In the genomic region with DNA sequence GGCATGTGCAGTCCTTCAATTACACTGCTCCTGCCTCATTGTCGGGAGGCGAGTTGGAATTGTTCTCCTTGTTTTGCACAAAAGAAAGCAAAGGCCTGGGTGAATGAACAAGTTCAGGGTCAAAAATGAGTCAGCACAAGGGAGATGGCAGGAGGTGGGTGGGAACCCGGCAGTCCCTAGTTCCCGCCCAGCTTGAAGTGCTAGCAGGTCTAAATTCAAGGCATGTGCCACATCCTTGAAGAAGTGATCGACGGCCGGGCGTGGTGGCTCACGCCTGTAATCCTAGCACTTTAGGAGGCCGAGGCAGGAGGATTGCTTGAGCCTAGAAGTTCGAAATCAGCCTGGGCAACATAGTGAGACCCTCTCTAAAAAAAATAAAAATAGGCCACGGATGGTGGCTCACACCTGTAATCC, we compare ENCODE assay signal across 1 cellular context.
TF ChIP-seq lines count a peak whose summit lies in the region.

No MANE protein-coding gene starts in this region.

TF ChIP-seq in K562, 482 proteins besides CTCF, POLR2A, EP300 and RAD21 (continued from another document and continues in another):
- no peak for TF ChIP-seq ZNF395 (CRISPR knock-in tag; IDR thresholded peaks at IDR 0.05)
- no peak for TF ChIP-seq THAP12 (CRISPR knock-in tag; IDR thresholded peaks at IDR 0.05)
- no peak for TF ChIP-seq ZNF584 (CRISPR knock-in tag; IDR thresholded peaks at IDR 0.05; ENCODE audit: low read depth)
- no peak for TF ChIP-seq TGIF2 (CRISPR knock-in tag; IDR thresholded peaks at IDR 0.05)
- TF ChIP-seq PTTG1 (tag; IDR thresholded peaks at IDR 0.05; ENCODE audit: low read depth) = no peak
- TF ChIP-seq ILK (tag; IDR thresholded peaks at IDR 0.05; ENCODE audit: borderline replicate concordance, low read depth) = no peak
- no peak for TF ChIP-seq ZNF76 (CRISPR knock-in tag; IDR thresholded peaks at IDR 0.05; ENCODE audit: borderline replicate concordance)
- TF ChIP-seq, protein P1, sequence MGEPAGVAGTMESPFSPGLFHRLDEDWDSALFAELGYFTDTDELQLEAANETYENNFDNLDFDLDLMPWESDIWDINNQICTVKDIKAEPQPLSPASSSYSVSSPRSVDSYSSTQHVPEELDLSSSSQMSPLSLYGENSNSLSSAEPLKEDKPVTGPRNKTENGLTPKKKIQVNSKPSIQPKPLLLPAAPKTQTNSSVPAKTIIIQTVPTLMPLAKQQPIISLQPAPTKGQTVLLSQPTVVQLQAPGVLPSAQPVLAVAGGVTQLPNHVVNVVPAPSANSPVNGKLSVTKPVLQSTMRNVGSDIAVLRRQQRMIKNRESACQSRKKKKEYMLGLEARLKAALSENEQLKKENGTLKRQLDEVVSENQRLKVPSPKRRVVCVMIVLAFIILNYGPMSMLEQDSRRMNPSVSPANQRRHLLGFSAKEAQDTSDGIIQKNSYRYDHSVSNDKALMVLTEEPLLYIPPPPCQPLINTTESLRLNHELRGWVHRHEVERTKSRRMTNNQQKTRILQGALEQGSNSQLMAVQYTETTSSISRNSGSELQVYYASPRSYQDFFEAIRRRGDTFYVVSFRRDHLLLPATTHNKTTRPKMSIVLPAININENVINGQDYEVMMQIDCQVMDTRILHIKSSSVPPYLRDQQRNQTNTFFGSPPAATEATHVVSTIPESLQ (CRISPR knock-in tag; IDR thresholded peaks at IDR 0.05) = no peak
- TF ChIP-seq, protein P2, sequence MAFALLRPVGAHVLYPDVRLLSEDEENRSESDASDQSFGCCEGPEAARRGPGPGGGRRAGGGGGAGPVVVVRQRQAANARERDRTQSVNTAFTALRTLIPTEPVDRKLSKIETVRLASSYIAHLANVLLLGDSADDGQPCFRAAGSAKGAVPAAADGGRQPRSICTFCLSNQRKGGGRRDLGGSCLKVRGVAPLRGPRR (CRISPR knock-in tag; IDR thresholded peaks at IDR 0.05) = no peak
- TF ChIP-seq ZNF263 (CRISPR knock-in tag; IDR thresholded peaks at IDR 0.05; ENCODE audit: borderline replicate concordance) = no peak
- no peak for TF ChIP-seq TAF15 (IDR thresholded peaks at IDR 0.05; ENCODE audit: low read depth, low read length)
- peak; percentile 13 for TF ChIP-seq RBM25 (IDR thresholded peaks at IDR 0.05; ENCODE audit: low read depth, low read length, severe bottlenecking)
- 0 out of 2 replicates have a peak, but pooled peaks have one; percentile 44 for TF ChIP-seq ZNF766 (CRISPR knock-in tag; conservative IDR thresholded peaks at IDR 0.05)
- peak; percentile 60 for TF ChIP-seq DPF2 (IDR thresholded peaks at IDR 0.05)
- 0 out of 2 replicates have a peak, but pooled peaks have one; percentile 27 for TF ChIP-seq TCF3 (CRISPR knock-in tag; IDR thresholded peaks at IDR 0.05)
- no peak for TF ChIP-seq CUX1 (CRISPR knock-in tag; IDR thresholded peaks at IDR 0.05)
- TF ChIP-seq SMARCE1 (IDR thresholded peaks at IDR 0.05) = peak; percentile 38; the same call in 1 of the 2 replicates
- TF ChIP-seq, protein P3, sequence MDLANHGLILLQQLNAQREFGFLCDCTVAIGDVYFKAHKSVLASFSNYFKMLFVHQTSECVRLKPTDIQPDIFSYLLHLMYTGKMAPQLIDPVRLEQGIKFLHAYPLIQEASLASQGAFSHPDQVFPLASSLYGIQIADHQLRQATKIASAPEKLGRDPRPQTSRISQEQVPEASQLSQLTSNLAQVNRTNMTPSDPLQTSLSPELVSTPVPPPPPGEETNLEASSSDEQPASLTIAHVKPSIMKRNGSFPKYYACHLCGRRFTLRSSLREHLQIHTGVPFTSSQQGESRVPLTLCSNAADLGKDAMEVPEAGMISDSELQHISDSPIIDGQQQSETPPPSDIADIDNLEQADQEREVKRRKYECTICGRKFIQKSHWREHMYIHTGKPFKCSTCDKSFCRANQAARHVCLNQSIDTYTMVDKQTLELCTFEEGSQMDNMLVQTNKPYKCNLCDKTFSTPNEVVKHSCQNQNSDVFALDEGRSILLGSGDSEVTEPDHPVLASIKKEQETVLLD (IDR thresholded peaks at IDR 0.05) = no peak
- TF ChIP-seq, protein P4, sequence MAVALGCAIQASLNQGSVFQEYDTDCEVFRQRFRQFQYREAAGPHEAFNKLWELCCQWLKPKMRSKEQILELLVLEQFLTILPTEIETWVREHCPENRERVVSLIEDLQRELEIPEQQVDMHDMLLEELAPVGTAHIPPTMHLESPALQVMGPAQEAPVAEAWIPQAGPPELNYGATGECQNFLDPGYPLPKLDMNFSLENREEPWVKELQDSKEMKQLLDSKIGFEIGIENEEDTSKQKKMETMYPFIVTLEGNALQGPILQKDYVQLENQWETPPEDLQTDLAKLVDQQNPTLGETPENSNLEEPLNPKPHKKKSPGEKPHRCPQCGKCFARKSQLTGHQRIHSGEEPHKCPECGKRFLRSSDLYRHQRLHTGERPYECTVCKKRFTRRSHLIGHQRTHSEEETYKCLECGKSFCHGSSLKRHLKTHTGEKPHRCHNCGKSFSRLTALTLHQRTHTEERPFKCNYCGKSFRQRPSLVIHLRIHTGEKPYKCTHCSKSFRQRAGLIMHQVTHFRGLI (CRISPR knock-in tag; IDR thresholded peaks at IDR 0.05) = no peak
- TF ChIP-seq ZEB2 (IDR thresholded peaks at IDR 0.05) = no peak
- TF ChIP-seq NR4A1 (CRISPR knock-in tag; IDR thresholded peaks at IDR 0.05) = no peak
- TF ChIP-seq NR4A1 (tag; IDR thresholded peaks at IDR 0.05) = peak; percentile 58; the same call in 1 of the 2 replicates
- TF ChIP-seq RBBP5 (IDR thresholded peaks at IDR 0.05; ENCODE audit: borderline replicate concordance, insufficient read depth, low read length, poor library complexity, severe bottlenecking) = no peak
- no peak for TF ChIP-seq MECOM (CRISPR knock-in tag; IDR thresholded peaks at IDR 0.05)
- no peak for TF ChIP-seq ZNF3 (CRISPR knock-in tag; IDR thresholded peaks at IDR 0.05)
